18 cellular contexts compared by ENCODE assay signal in genomic region chr9:13140843-13141592, GRCh38.
DNase-seq lines count a peak whose midpoint lies in the region; ATAC-seq and TF ChIP-seq lines count a peak whose summit lies in the region.
"Had no signal": no experiment of that assay in that cellular context is flagged by ENCODE, and none has a peak within 500 bp of the region (broad histone marks: within the 10 kb centered on the region; RNA-seq: fewer than 3 reads in every experiment).

No MANE protein-coding gene starts in this region.

- H3K4me3 ChIP-seq in GM23248: no peak overlapping the region; the same call in 1 of the 2 replicates
- no peak overlapping the region for H3K4me3 ChIP-seq in fibroblast of the aortic adventitia (ENCODE audit: low read depth, low read length)
- no peak overlapping the region for H3K4me3 ChIP-seq in suprapubic skin
- H3K4me3 ChIP-seq in spleen: no peak overlapping the region
- H3K4me3 ChIP-seq: ovary, uterus had no signal

- H3K27me3 ChIP-seq in GM23248 (replicated peaks; ENCODE audit: insufficient read depth) (no peaks in the 10 kb centered on the region), suprapubic skin (no peaks in the 10 kb centered on the region), spleen (replicated peaks in 1 of 7) (no peaks in the 10 kb centered on the region)
- H3K27me3 ChIP-seq: BE2C, ovary, uterus had no signal

- TF ChIP-seq CTCF in fibroblast of the aortic adventitia (IDR thresholded peaks at IDR 0.05; ENCODE audit: insufficient read depth, low read length) (no peak), suprapubic skin (IDR thresholded peaks at IDR 0.05) (no peak), spleen (IDR thresholded peaks at IDR 0.05 in 8 of 11, conservative IDR thresholded peaks at IDR 0.05 in 3 of 11) (no peak)

- intact Hi-C loops in spleen (cut with DNase I; ENCODE audit: low total_unique reads): no loop called here

- peak overlapping the region; percentile 74 for H3K27ac ChIP-seq in GM23248
- no peak overlapping the region for H3K27ac ChIP-seq in suprapubic skin
- no peak overlapping the region for H3K27ac ChIP-seq in spleen
- H3K27ac ChIP-seq: ovary, uterus had no signal

- H4K20me1 ChIP-seq in GM23248 (ENCODE audit: insufficient read depth): no peaks in the 10 kb centered on the region

- no peak for TF ChIP-seq EP300 in suprapubic skin (IDR thresholded peaks at IDR 0.05)

- H3K36me3 ChIP-seq in GM23248 (ENCODE audit: low read depth): peaks cover 7% of the 10 kb centered on the region
- no peaks in the 10 kb centered on the region for H3K36me3 ChIP-seq in suprapubic skin
- peaks cover 0 to 22% (median 2%) of the 10 kb centered on the region in 6 donors for H3K36me3 ChIP-seq in spleen
- H3K36me3 ChIP-seq: ovary, uterus had no signal

- peaks cover 20% of the 10 kb centered on the region for H3F3A ChIP-seq in GM23248 (ENCODE audit: insufficient read depth)

- H3K9me3 ChIP-seq in GM23248 (ENCODE audit: low read depth): no peaks in the 10 kb centered on the region
- no peaks in the 10 kb centered on the region for H3K9me3 ChIP-seq in suprapubic skin
- H3K9me3 ChIP-seq in spleen: no peaks in the 10 kb centered on the region
- H3K9me3 ChIP-seq: BE2C, ovary, uterus had no signal

- in situ Hi-C loops in GM23248 (cut with MboI): no loop called here

- no peaks in the 10 kb centered on the region for H3K79me2 ChIP-seq in GM23248 (ENCODE audit: insufficient read depth)

- H3K9me2 ChIP-seq in GM23248 (ENCODE audit: insufficient read depth): no peaks in the 10 kb centered on the region

- H3K4me1 ChIP-seq in GM23248 (ENCODE audit: insufficient read depth) (peaks cover 21% of the 10 kb centered on the region), suprapubic skin (peaks cover 9% of the 10 kb centered on the region), spleen (no peaks in the 10 kb centered on the region)
- H3K4me1 ChIP-seq: BE2C had no signal

- DNase-seq in GM23248: peak; percentile 30
- peak; percentile 7 for DNase-seq in fibroblast of the aortic adventitia (ENCODE audit: low read depth)
- peak; percentile 88 for DNase-seq in pons (ENCODE audit: low spot score)
- DNase-seq in suprapubic skin (ENCODE audit: low spot score in 2 of 2): no peak
- DNase-seq in spleen: no peak
- no peak for DNase-seq in NCI-H1417 (lab: John Stamatoyannopoulos, UW)
- DNase-seq: activated CD8-positive, alpha-beta T cell treated with anti-CD3 and anti-CD28 coated beads, Interleukin-2, amount 10 ng/mL, durations not matched to agents 7 days and 5 days; activated naive CD4-positive, alpha-beta T cell treated with anti-CD3 and anti-CD28 coated beads for 36 hours; BE2C; DMS79; KBM-7; NCI-H774; ovary; Right ventricle myocardium superior; stimulated activated CD8-positive, alpha-beta memory T cell treated with anti-CD3 and anti-CD28 coated beads, Interleukin-4, amount 100 ng/mL, for 48 hours; uterus had no signal

- whole genome bisulfite sequencing in GM23248 (ENCODE audit: low coverage in 1 of 2, low lambda C conversion rate in 2 of 2, missing lambda C conversion rate in 2 of 2), 2 experiments: 24 to 25% methylated on average over 5 of the region's 5 CpGs
- WGBS in suprapubic skin: 69% methylated on average over 5 of the region's 5 CpGs
- WGBS in spleen, 5 donors: 73 to 88% (median 81%) methylated on average over 5 of the region's 5 CpGs

- ATAC-seq in SK-N-SH treated with all-trans-retinoic acid at 6 μM for 48 hours (no peak), GM18868 (IDR thresholded peaks at IDR 0.05; ENCODE audit: unreplicated experiment) (no peak)
- ATAC-seq: activated CD8-positive, alpha-beta T cell treated with anti-CD3 and anti-CD28 coated beads, Interleukin-2, amount 10 ng/mL, durations not matched to agents 7 days and 5 days had no signal

- no peak overlapping the region for H2AFZ ChIP-seq in GM23248

- H3K4me2 ChIP-seq in GM23248 (ENCODE audit: unreplicated experiment): peak overlapping the region; percentile 64

- TF ChIP-seq POLR2A in suprapubic skin (IDR thresholded peaks at IDR 0.05) (no peak), spleen (IDR thresholded peaks at IDR 0.05) (no peak)

- 0 out of 2 replicates have a peak overlapping the region, but pooled peaks have one; percentile 6 for H3K9ac ChIP-seq in GM23248

TF ChIP-seq in SK-N-SH treated with all-trans-retinoic acid at 6 μM for 48 hours, 23 proteins besides CTCF, POLR2A, EP300 and RAD21:
- TF ChIP-seq ZC3H10 (CRISPR knock-in tag; IDR thresholded peaks at IDR 0.05): no peak
- TF ChIP-seq ISL1 (CRISPR knock-in tag; IDR thresholded peaks at IDR 0.05): 0 out of 2 replicates have a peak, but pooled peaks have one; percentile 8
- no peak for TF ChIP-seq ZFP30 (CRISPR knock-in tag; IDR thresholded peaks at IDR 0.05)
- no peak for TF ChIP-seq PPARA (CRISPR knock-in tag; IDR thresholded peaks at IDR 0.05; ENCODE audit: borderline replicate concordance)
- no peak for TF ChIP-seq TOX (CRISPR knock-in tag; IDR thresholded peaks at IDR 0.05; ENCODE audit: borderline replicate concordance)
- no peak for TF ChIP-seq ZNF565 (CRISPR knock-in tag; conservative IDR thresholded peaks at IDR 0.05; ENCODE audit: low read depth)
TF ChIP-seq in SK-N-SH treated with all-trans-retinoic acid at 6 μM for 48 hours: peak in this region for 1.

Comparison
In these comparisons a context has a peak if more than half of its experiments do, and no peak if none do; other contexts are left out.
1. DNase-seq: peak in GM23248 (single experiment), fibroblast of the aortic adventitia (single experiment) and pons (single experiment); none in suprapubic skin (0 of 2), spleen (single experiment) and NCI-H1417 (0 of 3).